In the genomic region with DNA sequence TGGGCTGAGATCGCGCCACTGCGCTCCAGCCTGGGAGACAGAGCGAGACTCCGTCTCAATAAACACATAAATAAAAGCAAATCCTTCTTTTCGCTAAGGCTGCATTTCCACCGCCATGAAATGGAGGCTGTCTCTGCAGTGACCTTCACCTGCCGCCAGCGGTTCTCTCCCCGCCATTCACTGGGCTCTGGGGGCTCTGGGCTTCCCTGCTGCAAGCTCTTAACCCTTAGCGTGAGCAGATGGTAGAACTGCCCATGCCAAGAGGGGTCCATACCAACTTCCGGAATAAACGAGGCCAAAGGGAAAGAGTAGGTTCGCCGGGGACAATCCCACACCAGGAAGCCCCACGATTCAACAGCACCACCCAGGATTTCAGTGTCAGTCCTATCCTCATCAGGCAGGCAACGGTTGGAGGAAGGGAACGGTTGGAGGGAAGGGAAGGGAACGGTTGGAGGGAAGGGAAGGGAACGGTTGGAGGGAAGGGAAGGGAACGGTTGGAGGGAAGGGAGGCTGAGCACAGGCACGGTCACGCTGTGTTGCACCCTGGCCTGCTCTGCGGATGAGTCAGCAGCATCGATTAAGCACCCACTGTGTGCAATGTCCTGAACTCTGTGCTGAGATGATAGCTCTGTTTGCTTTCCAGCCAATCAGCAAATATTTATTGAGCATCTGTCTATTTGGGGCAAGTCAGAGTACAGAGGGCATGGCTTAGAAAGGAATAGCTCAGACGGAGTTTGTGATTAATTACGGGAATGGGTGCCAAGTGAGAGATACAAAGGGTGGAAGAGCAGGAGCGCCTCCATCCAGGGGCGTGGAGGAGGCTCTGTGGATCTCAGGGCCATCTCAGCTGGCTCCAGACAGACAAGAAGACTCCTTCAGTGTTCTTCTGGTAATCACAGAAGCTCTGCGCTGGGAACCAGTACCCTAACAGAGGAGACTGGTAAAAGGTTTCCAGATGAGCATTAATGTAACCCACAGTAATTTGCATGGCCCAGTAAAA, we compare ENCODE assay signal across 16 cellular contexts.
DNase-seq lines count a peak whose midpoint lies in the region; ATAC-seq, FAIRE-seq and TF ChIP-seq lines count a peak whose summit lies in the region.
"Had no signal": no experiment of that assay in that cellular context is flagged by ENCODE, and none has a peak within 500 bp of the region (broad histone marks: within the 10 kb centered on the region; RNA-seq: fewer than 3 reads in every experiment).

No MANE protein-coding gene starts in this region.

- no peak overlapping the region for H3K4me3 ChIP-seq in left ventricle myocardium inferior
- H3K4me3 ChIP-seq in heart right ventricle: no peak overlapping the region
- H3K4me3 ChIP-seq in Panc1 (ENCODE audit: low read depth in 2 of 2, low read length in 2 of 2): no peak overlapping the region

- 86 to 90% methylated on average over 30 of the region's 30 CpGs for WGBS in heart right ventricle, 2 donors

- CTCF ChIA-PET in Panc1 (lab: Charles Lee): interaction anchor here (0.7 kb wide), 1 partner anchor 170 kb away, joined by 3 read pairs; no protein-coding TSS in a partner anchor

- no peak for TF ChIP-seq CTCF in left ventricle myocardium inferior (IDR thresholded peaks at IDR 0.05; ENCODE audit: borderline replicate concordance)
- no peak for TF ChIP-seq CTCF in heart right ventricle (IDR thresholded peaks at IDR 0.05)
- no peak for TF ChIP-seq CTCF in Panc1 (IDR thresholded peaks at IDR 0.05)

- in situ Hi-C loops in Panc1 (cut with HindIII; ENCODE audit: low pct_unique_long_range_greater_than_20kb, low sequenced_read_pairs): no loop called here

- peaks cover 8% of the 10 kb centered on the region for H3K9me3 ChIP-seq in left ventricle myocardium inferior (replicated peaks)
- H3K9me3 ChIP-seq in heart right ventricle: peaks cover 0 to 8% (median 0%) of the 10 kb centered on the region in 11 donors
- no peaks in the 10 kb centered on the region for H3K9me3 ChIP-seq in Panc1 (ENCODE audit: control insufficient read depth, insufficient read depth, low read depth, low read length)

- intact Hi-C loops in left ventricle myocardium inferior (cut with micrococcal nuclease): no loop called here
- intact Hi-C loops in heart right ventricle (cut with DNase I): no loop called here
- intact Hi-C loops in Panc1 (cut with micrococcal nuclease; ENCODE audit: unreplicated experiment): no loop called here

- H3K36me3 ChIP-seq in left ventricle myocardium inferior (peaks cover 4% of the 10 kb centered on the region), heart right ventricle (no peaks in the 10 kb centered on the region), Panc1 (ENCODE audit: control insufficient read depth, insufficient read depth, low read length) (no peaks in the 10 kb centered on the region)

- peak; percentile 61 for FAIRE-seq in urothelium cell line (lab: Jason Lieb, UNC)
- FAIRE-seq in RCC 7860 (lab: Jason Lieb, UNC): no peak

- POLR2A ChIA-PET in Panc1 (lab: Charles Lee): no interaction called here

- DNase-seq in left ventricle myocardium inferior: no peak
- no peak for DNase-seq in heart right ventricle
- DNase-seq in Panc1 (ENCODE audit: low read depth, low spot score): no peak
- peak; percentile 50 for DNase-seq in islet precursor cell
- DNase-seq in urothelium cell line (ENCODE audit: low spot score): no peak
- DNase-seq in RCC 7860 (ENCODE audit: low spot score): no peak
- DNase-seq in activated CD4-positive, alpha-beta T cell treated with anti-CD3 and anti-CD28 coated beads, Interleukin-2, amount 50 U/mL, for 1 hour: no peak
- no peak for DNase-seq in NCI-H1105 treated with DMSO at 0.1 percent for 48 hours (lab: John Stamatoyannopoulos, UW)
- DNase-seq: CD4-positive, alpha-beta T cell; GOT3; NCI-H1694 treated with DMSO at 0.1 percent for 48 hours; NCI-H345; NCI-H748 treated with DMSO at 0.1 percent for 48 hours; PC-3 had no signal

- H3K4me1 ChIP-seq in left ventricle myocardium inferior (peaks cover 41% of the 10 kb centered on the region), heart right ventricle (peaks cover 0 to 28% (median 7%) of the 10 kb centered on the region in 9 donors), Panc1 (ENCODE audit: control insufficient read depth, insufficient read depth, low read length) (peaks cover 7% of the 10 kb centered on the region)

- BruUV-seq in Panc1 (replicated peaks; lab: Mats Ljungman, UMichigan): no TSS peak

- H3K27ac ChIP-seq in left ventricle myocardium inferior (replicated peaks): peak overlapping the region; percentile 91
- peak overlapping the region in 3 of 10 donors; percentile 27 to 86 (median 35) for H3K27ac ChIP-seq in heart right ventricle
- peak overlapping the region; percentile 57 for H3K27ac ChIP-seq in Panc1 (ENCODE audit: low read length)

- ATAC-seq in heart right ventricle (no peak), Panc1 (peak; percentile 59)
- ATAC-seq: PC-3, Right ventricle myocardium inferior, SK-N-SH treated with all-trans-retinoic acid at 6 μM for 48 hours had no signal

- no peaks in the 10 kb centered on the region for H3K27me3 ChIP-seq in left ventricle myocardium inferior (ENCODE audit: low read depth)
- no peaks in the 10 kb centered on the region for H3K27me3 ChIP-seq in heart right ventricle
- no peaks in the 10 kb centered on the region for H3K27me3 ChIP-seq in Panc1 (ENCODE audit: control insufficient read depth, insufficient read depth, low read length)
